Comparison of ENCODE assay signal across 18 cellular contexts in the genomic region with DNA sequence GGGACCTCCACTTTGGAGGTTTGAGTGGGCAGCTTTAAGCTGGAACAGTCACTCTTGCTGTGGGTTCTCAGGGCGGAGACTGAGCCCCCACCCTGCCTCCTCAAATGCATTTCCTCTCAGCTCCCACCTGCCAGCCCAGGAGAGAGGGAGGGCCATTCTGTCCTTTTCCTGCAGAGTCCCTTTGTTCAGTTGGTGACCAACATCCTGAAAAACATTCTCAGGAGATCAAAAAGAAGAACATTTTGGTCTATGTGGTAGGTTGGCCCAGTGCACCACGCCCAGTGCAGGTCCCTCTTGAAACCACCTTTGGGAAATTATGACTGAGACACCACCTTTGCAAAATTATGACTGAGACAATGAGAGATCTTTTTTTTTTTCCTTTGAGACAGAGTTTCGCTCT. TPM values are rescaled to one million over a fixed set of nuclear protein-coding genes. Genes with fewer than 3 reads are reported as not detected.
DNase-seq lines count a peak whose midpoint lies in the region; ATAC-seq and TF ChIP-seq lines count a peak whose summit lies in the region.
"Had no signal": no experiment of that assay in that cellular context is flagged by ENCODE, and none has a peak within 500 bp of the region (broad histone marks: within the 10 kb centered on the region; RNA-seq: fewer than 3 reads in every experiment).

No MANE protein-coding gene starts in this region.

- DNase-seq in activated CD4-positive, alpha-beta memory T cell treated with anti-CD3 and anti-CD28 coated beads for 36 hours: peak; percentile 13
- no peak for DNase-seq in activated CD4-positive, alpha-beta memory T cell treated with anti-CD3 and anti-CD28 coated beads, Interleukin-2, amount 10 ng/mL, durations not matched to agents 7 days and 5 days
- peak in 5 of 10 donors; percentile 6 to 73 (median 47) for DNase-seq in naive thymus-derived CD8-positive, alpha-beta T cell
- DNase-seq in activated T-helper 2 cell treated with anti-CD3 and anti-CD28 coated beads, Interferon-gamma antibody, Interleukin-2, Interleukin-4, amounts not matched to agents 10 μg/mL and 5 μg/mL and 100 μg/mL, durations not matched to agents 14 hours and 24 hours and 36 hours (ENCODE audit: low spot score): no peak
- no peak for DNase-seq in T-helper 2 cell
- DNase-seq: 8988T, DMS153, DMS79, GDM1, GM23248, HCEC 1CT had no signal

- TF ChIP-seq CTCF in 22Rv1 (IDR thresholded peaks at IDR 0.05): no peak

- no peaks in the 10 kb centered on the region for H3K36me3 Mint-ChIP-seq in activated CD4-positive, alpha-beta memory T cell treated with anti-CD3 and anti-CD28 coated beads for 36 hours
- H3K36me3 Mint-ChIP-seq in activated CD4-positive, alpha-beta memory T cell treated with anti-CD3 and anti-CD28 coated beads, Interleukin-2, amount 10 ng/mL, durations not matched to agents 7 days and 5 days (ENCODE audit: low read depth): no peaks in the 10 kb centered on the region
- H3K36me3 Mint-ChIP-seq in naive thymus-derived CD8-positive, alpha-beta T cell: peaks cover 0 to 2% (median 0%) of the 10 kb centered on the region in 3 donors
- no peaks in the 10 kb centered on the region for H3K36me3 Mint-ChIP-seq in stimulated activated naive CD8-positive, alpha-beta T cell treated with anti-CD3 and anti-CD28 coated beads, Interleukin-15, Interleukin-2, amounts not matched to agents 100 ng/mL and 50 ng/mL, for 24 hours (ENCODE audit: low read depth)
- H3K36me3 Mint-ChIP-seq in activated T-helper 2 cell treated with anti-CD3 and anti-CD28 coated beads, Interferon-gamma antibody, Interleukin-2, Interleukin-4, amounts not matched to agents 10 μg/mL and 5 μg/mL and 100 μg/mL, durations not matched to agents 14 hours and 24 hours and 36 hours (ENCODE audit: low read depth): no peaks in the 10 kb centered on the region
- H3K36me3 Mint-ChIP-seq: CD14-positive monocyte; CD4-positive, alpha-beta memory T cell had no signal

- H3K27ac ChIP-seq in 22Rv1: peak overlapping the region; percentile 64; the same call in 1 of the 2 replicates
- H3K27ac ChIP-seq: BLaER1, GM23248 had no signal

- peaks cover 3% of the 10 kb centered on the region for H3K4me1 Mint-ChIP-seq in activated CD4-positive, alpha-beta memory T cell treated with anti-CD3 and anti-CD28 coated beads for 36 hours (ENCODE audit: low read depth)
- peaks cover 5% of the 10 kb centered on the region for H3K4me1 Mint-ChIP-seq in activated CD4-positive, alpha-beta memory T cell treated with anti-CD3 and anti-CD28 coated beads, Interleukin-2, amount 10 ng/mL, durations not matched to agents 7 days and 5 days
- peaks cover 18 to 51% (median 29%) of the 10 kb centered on the region in 4 donors for H3K4me1 Mint-ChIP-seq in naive thymus-derived CD8-positive, alpha-beta T cell
- peaks cover 4% of the 10 kb centered on the region for H3K4me1 Mint-ChIP-seq in stimulated activated naive CD8-positive, alpha-beta T cell treated with anti-CD3 and anti-CD28 coated beads, Interleukin-15, Interleukin-2, amounts not matched to agents 100 ng/mL and 50 ng/mL, for 24 hours (ENCODE audit: low read depth)
- H3K4me1 Mint-ChIP-seq in activated T-helper 2 cell treated with anti-CD3 and anti-CD28 coated beads, Interferon-gamma antibody, Interleukin-2, Interleukin-4, amounts not matched to agents 10 μg/mL and 5 μg/mL and 100 μg/mL, durations not matched to agents 14 hours and 24 hours and 36 hours (ENCODE audit: low read depth): no peaks in the 10 kb centered on the region

- intact Hi-C loops in activated CD4-positive, alpha-beta memory T cell treated with anti-CD3 and anti-CD28 coated beads for 36 hours (cut with micrococcal nuclease): no loop called here
- intact Hi-C loops in activated T-helper 2 cell treated with anti-CD3 and anti-CD28 coated beads, Interferon-gamma antibody, Interleukin-2, Interleukin-4, amounts not matched to agents 10 μg/mL and 5 μg/mL and 100 μg/mL, durations not matched to agents 14 hours and 24 hours and 36 hours (cut with micrococcal nuclease): no loop called here

- CTCF ChIA-PET in activated CD4-positive, alpha-beta memory T cell treated with anti-CD3 and anti-CD28 coated beads for 36 hours (lab: Charles Lee): interaction anchor here (1.4 kb wide), 1 partner anchor 16 kb away, joined by 3 read pairs; no protein-coding TSS in a partner anchor
- CTCF ChIA-PET in activated CD4-positive, alpha-beta memory T cell treated with anti-CD3 and anti-CD28 coated beads, Interleukin-2, amount 10 ng/mL, durations not matched to agents 7 days and 5 days (lab: Charles Lee): no interaction called here

- POLR2A ChIA-PET in activated CD4-positive, alpha-beta memory T cell treated with anti-CD3 and anti-CD28 coated beads for 36 hours (lab: Charles Lee): no interaction called here
- POLR2A ChIA-PET in activated CD4-positive, alpha-beta memory T cell treated with anti-CD3 and anti-CD28 coated beads, Interleukin-2, amount 10 ng/mL, durations not matched to agents 7 days and 5 days (lab: Charles Lee): no interaction called here
- POLR2A ChIA-PET in naive thymus-derived CD8-positive, alpha-beta T cell (lab: Charles Lee): interaction anchor here (1.0 kb wide), 1 partner anchor 14 kb away, joined by 3 read pairs; a partner anchor contains a TSS

- peak; percentile 76 to 90 for ATAC-seq in naive thymus-derived CD8-positive, alpha-beta T cell

- no peak overlapping the region for H3K27ac Mint-ChIP-seq in activated CD4-positive, alpha-beta memory T cell treated with anti-CD3 and anti-CD28 coated beads for 36 hours
- H3K27ac Mint-ChIP-seq in activated CD4-positive, alpha-beta memory T cell treated with anti-CD3 and anti-CD28 coated beads, Interleukin-2, amount 10 ng/mL, durations not matched to agents 7 days and 5 days: no peak overlapping the region
- peak overlapping the region in 7 of 10 donors; percentile 24 to 90 (median 71) for H3K27ac Mint-ChIP-seq in naive thymus-derived CD8-positive, alpha-beta T cell
- H3K27ac Mint-ChIP-seq in stimulated activated naive CD8-positive, alpha-beta T cell treated with anti-CD3 and anti-CD28 coated beads, Interleukin-15, Interleukin-2, amounts not matched to agents 100 ng/mL and 50 ng/mL, for 24 hours: peak overlapping the region; percentile 65
- no peak overlapping the region for H3K27ac Mint-ChIP-seq in activated T-helper 2 cell treated with anti-CD3 and anti-CD28 coated beads, Interferon-gamma antibody, Interleukin-2, Interleukin-4, amounts not matched to agents 10 μg/mL and 5 μg/mL and 100 μg/mL, durations not matched to agents 14 hours and 24 hours and 36 hours
- H3K27ac Mint-ChIP-seq: CD14-positive monocyte; CD4-positive, alpha-beta memory T cell had no signal

- H3K4me3 Mint-ChIP-seq in activated CD4-positive, alpha-beta memory T cell treated with anti-CD3 and anti-CD28 coated beads for 36 hours: no peak overlapping the region
- no peak overlapping the region for H3K4me3 Mint-ChIP-seq in activated CD4-positive, alpha-beta memory T cell treated with anti-CD3 and anti-CD28 coated beads, Interleukin-2, amount 10 ng/mL, durations not matched to agents 7 days and 5 days
- peak overlapping the region in 7 of 10 donors; percentile 2 to 71 (median 45) for H3K4me3 Mint-ChIP-seq in naive thymus-derived CD8-positive, alpha-beta T cell
- no peak overlapping the region for H3K4me3 Mint-ChIP-seq in stimulated activated naive CD8-positive, alpha-beta T cell treated with anti-CD3 and anti-CD28 coated beads, Interleukin-15, Interleukin-2, amounts not matched to agents 100 ng/mL and 50 ng/mL, for 24 hours
- no peak overlapping the region for H3K4me3 Mint-ChIP-seq in activated T-helper 2 cell treated with anti-CD3 and anti-CD28 coated beads, Interferon-gamma antibody, Interleukin-2, Interleukin-4, amounts not matched to agents 10 μg/mL and 5 μg/mL and 100 μg/mL, durations not matched to agents 14 hours and 24 hours and 36 hours (ENCODE audit: low read depth)
- H3K4me3 Mint-ChIP-seq: CD14-positive monocyte; CD4-positive, alpha-beta memory T cell had no signal

- H3K27me3 Mint-ChIP-seq in activated CD4-positive, alpha-beta memory T cell treated with anti-CD3 and anti-CD28 coated beads for 36 hours: peaks cover 11% of the 10 kb centered on the region
- peaks cover 6% of the 10 kb centered on the region for H3K27me3 Mint-ChIP-seq in activated CD4-positive, alpha-beta memory T cell treated with anti-CD3 and anti-CD28 coated beads, Interleukin-2, amount 10 ng/mL, durations not matched to agents 7 days and 5 days
- H3K27me3 Mint-ChIP-seq in naive thymus-derived CD8-positive, alpha-beta T cell: peaks cover 0 to 1% (median 0%) of the 10 kb centered on the region in 5 donors
- peaks cover 2% of the 10 kb centered on the region for H3K27me3 Mint-ChIP-seq in stimulated activated naive CD8-positive, alpha-beta T cell treated with anti-CD3 and anti-CD28 coated beads, Interleukin-15, Interleukin-2, amounts not matched to agents 100 ng/mL and 50 ng/mL, for 24 hours
- peaks cover 3% of the 10 kb centered on the region for H3K27me3 Mint-ChIP-seq in activated T-helper 2 cell treated with anti-CD3 and anti-CD28 coated beads, Interferon-gamma antibody, Interleukin-2, Interleukin-4, amounts not matched to agents 10 μg/mL and 5 μg/mL and 100 μg/mL, durations not matched to agents 14 hours and 24 hours and 36 hours (ENCODE audit: low read depth)

- no peaks in the 10 kb centered on the region for H3K9me3 Mint-ChIP-seq in activated CD4-positive, alpha-beta memory T cell treated with anti-CD3 and anti-CD28 coated beads for 36 hours
- no peaks in the 10 kb centered on the region for H3K9me3 Mint-ChIP-seq in activated CD4-positive, alpha-beta memory T cell treated with anti-CD3 and anti-CD28 coated beads, Interleukin-2, amount 10 ng/mL, durations not matched to agents 7 days and 5 days
- H3K9me3 Mint-ChIP-seq in naive thymus-derived CD8-positive, alpha-beta T cell: no peaks in the 10 kb centered on the region
- H3K9me3 Mint-ChIP-seq in stimulated activated naive CD8-positive, alpha-beta T cell treated with anti-CD3 and anti-CD28 coated beads, Interleukin-15, Interleukin-2, amounts not matched to agents 100 ng/mL and 50 ng/mL, for 24 hours: no peaks in the 10 kb centered on the region
- H3K9me3 Mint-ChIP-seq in activated T-helper 2 cell treated with anti-CD3 and anti-CD28 coated beads, Interferon-gamma antibody, Interleukin-2, Interleukin-4, amounts not matched to agents 10 μg/mL and 5 μg/mL and 100 μg/mL, durations not matched to agents 14 hours and 24 hours and 36 hours: no peaks in the 10 kb centered on the region
- H3K9me3 Mint-ChIP-seq: CD14-positive monocyte; CD4-positive, alpha-beta memory T cell had no signal

RNA-seq across cellular contexts. Expression of a gene that starts 13.4 kb away (rescaled TPM):
- not detected for total RNA-seq in activated CD4-positive, alpha-beta memory T cell treated with anti-CD3 and anti-CD28 coated beads for 36 hours
- total RNA-seq in activated CD4-positive, alpha-beta memory T cell treated with anti-CD3 and anti-CD28 coated beads, Interleukin-2, amount 10 ng/mL, durations not matched to agents 7 days and 5 days: not detected
- total RNA-seq in naive thymus-derived CD8-positive, alpha-beta T cell: under 1 TPM in 1 of 2 experiments, not detected in 1; 0.19 TPM
- polyA plus RNA-seq in naive thymus-derived CD8-positive, alpha-beta T cell: under 1 TPM in 1 of 3 donors, not detected in 2; 0.09 TPM
- not detected in 2 replicates for total RNA-seq in activated T-helper 2 cell treated with anti-CD3 and anti-CD28 coated beads, Interferon-gamma antibody, Interleukin-2, Interleukin-4, amounts not matched to agents 10 μg/mL and 5 μg/mL and 100 μg/mL, durations not matched to agents 14 hours and 24 hours and 36 hours
- total RNA-seq: A673; CD4-positive, alpha-beta memory T cell; GM23248 had no signal
- polyA plus RNA-seq: AG04450; CD14-positive monocyte; CD4-positive, alpha-beta memory T cell; GM23248 had no signal

Comparison
In these comparisons a context has a peak if more than half of its experiments do, and no peak if none do; other contexts are left out.
1. H3K27ac Mint-ChIP-seq: peak in naive thymus-derived CD8-positive, alpha-beta T cell (7 of 10) and stimulated activated naive CD8-positive, alpha-beta T cell treated with anti-CD3 and anti-CD28 coated beads, Interleukin-15, Interleukin-2, amounts not matched to agents 100 ng/mL and 50 ng/mL, for 24 hours (single experiment); none in activated CD4-positive, alpha-beta memory T cell treated with anti-CD3 and anti-CD28 coated beads for 36 hours (single experiment), activated CD4-positive, alpha-beta memory T cell treated with anti-CD3 and anti-CD28 coated beads, Interleukin-2, amount 10 ng/mL, durations not matched to agents 7 days and 5 days (single experiment) and activated T-helper 2 cell treated with anti-CD3 and anti-CD28 coated beads, Interferon-gamma antibody, Interleukin-2, Interleukin-4, amounts not matched to agents 10 μg/mL and 5 μg/mL and 100 μg/mL, durations not matched to agents 14 hours and 24 hours and 36 hours (single experiment).
2. H3K4me3 Mint-ChIP-seq: peak in naive thymus-derived CD8-positive, alpha-beta T cell (7 of 10); none in activated CD4-positive, alpha-beta memory T cell treated with anti-CD3 and anti-CD28 coated beads for 36 hours (single experiment), activated CD4-positive, alpha-beta memory T cell treated with anti-CD3 and anti-CD28 coated beads, Interleukin-2, amount 10 ng/mL, durations not matched to agents 7 days and 5 days (single experiment), stimulated activated naive CD8-positive, alpha-beta T cell treated with anti-CD3 and anti-CD28 coated beads, Interleukin-15, Interleukin-2, amounts not matched to agents 100 ng/mL and 50 ng/mL, for 24 hours (single experiment) and activated T-helper 2 cell treated with anti-CD3 and anti-CD28 coated beads, Interferon-gamma antibody, Interleukin-2, Interleukin-4, amounts not matched to agents 10 μg/mL and 5 μg/mL and 100 μg/mL, durations not matched to agents 14 hours and 24 hours and 36 hours (single experiment).